14 cellular contexts compared by ENCODE assay signal in genomic region chr2:97851172-97851571, GRCh38.
"Had no signal": no experiment of that assay in that cellular context is flagged by ENCODE, and none has a peak within 500 bp of the region (broad histone marks: within the 10 kb centered on the region; RNA-seq: fewer than 3 reads in every experiment).

No MANE protein-coding gene starts in this region.

- H3K27me3 Mint-ChIP-seq: activated CD4-positive, alpha-beta T cell treated with anti-CD3 and anti-CD28 coated beads, Interleukin-2, amount 10 ng/mL, durations not matched to agents 7 days and 5 days; brain had no signal

- ATAC-seq: left lobe of liver, pancreas, WTC11 had no signal

- H3K9me3 Mint-ChIP-seq: activated CD4-positive, alpha-beta T cell treated with anti-CD3 and anti-CD28 coated beads, Interleukin-2, amount 10 ng/mL, durations not matched to agents 7 days and 5 days; WTC11 had no signal

- H3K4me3 Mint-ChIP-seq: activated CD4-positive, alpha-beta T cell treated with anti-CD3 and anti-CD28 coated beads, Interleukin-2, amount 10 ng/mL, durations not matched to agents 7 days and 5 days; brain; WTC11 had no signal

- H3K27ac Mint-ChIP-seq: activated CD4-positive, alpha-beta T cell treated with anti-CD3 and anti-CD28 coated beads, Interleukin-2, amount 10 ng/mL, durations not matched to agents 7 days and 5 days; brain; WTC11 had no signal

- DNase-seq: activated CD4-positive, alpha-beta T cell treated with anti-CD3 and anti-CD28 coated beads, Interleukin-2, amount 10 ng/mL, durations not matched to agents 7 days and 5 days; activated naive CD4-positive, alpha-beta T cell treated with anti-CD3 and anti-CD28 coated beads, Interleukin-2, amount 50 U/mL, for 16 hours; central memory CD4-positive, alpha-beta T cell; effector CD4-positive, alpha-beta T cell; foreskin fibroblast; hippocampal formation; pancreas; sigmoid colon; spleen; stimulated activated CD4-positive, alpha-beta T cell treated with anti-CD3 and anti-CD28 coated beads, Interleukin-1b, Interleukin-23, amount 100 ng/mL, for 48 hours; tibial artery had no signal

- H3K36me3 Mint-ChIP-seq: WTC11 had no signal
